In the genomic region with DNA sequence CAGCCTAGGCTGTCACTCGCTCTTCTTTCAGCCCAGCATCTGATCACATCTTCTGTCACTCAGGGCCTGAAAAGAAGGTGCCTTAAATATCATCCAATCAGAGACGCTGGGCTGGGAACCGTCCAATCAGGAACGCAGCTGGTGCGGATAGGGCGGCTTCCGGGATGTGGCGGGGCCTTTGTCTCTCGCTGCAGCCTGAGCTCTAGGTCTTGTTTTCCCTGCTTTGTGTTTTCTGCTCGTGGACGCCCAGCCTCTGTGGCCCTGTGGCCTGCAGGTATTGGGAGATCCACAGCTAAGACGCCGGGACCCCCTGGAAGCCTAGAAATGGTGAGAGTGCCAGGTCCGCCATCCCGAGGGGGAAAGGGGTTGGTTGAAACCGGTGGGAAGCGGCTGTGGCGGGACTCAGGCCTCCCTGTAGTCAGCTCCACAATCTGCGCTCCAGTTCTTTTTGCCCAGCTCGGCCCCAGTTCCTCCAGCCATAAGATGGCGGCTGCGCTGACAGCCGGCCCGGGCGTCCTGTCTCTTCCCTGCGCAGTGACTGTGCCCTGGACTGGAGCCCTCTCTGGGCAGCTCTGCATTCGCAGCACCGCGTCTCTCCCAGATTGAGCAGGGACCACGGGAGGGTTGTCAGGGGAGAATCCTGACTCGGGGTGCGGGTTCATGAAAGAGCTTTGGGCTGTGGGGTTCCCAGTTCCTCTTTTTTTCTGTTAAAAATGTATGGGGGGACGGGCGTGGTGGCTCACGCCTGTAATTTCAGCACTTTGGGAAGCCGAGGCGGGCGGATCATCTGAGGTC, we compare ENCODE assay signal across 8 cellular contexts. TPM values are rescaled to one million over a fixed set of nuclear protein-coding genes. Genes with fewer than 3 reads are reported as not detected.
DNase-seq lines count a peak whose midpoint lies in the region; ATAC-seq, FAIRE-seq and TF ChIP-seq lines count a peak whose summit lies in the region.

Gene ZNF85, plus strand, starts transcription at position 175 of the 795 bp plus-strand sequence. Its CDS starts 150 bp downstream, at position 325.

- no peak for TF ChIP-seq CTCF in D721Med (IDR thresholded peaks at IDR 0.05; ENCODE audit: insufficient read depth, missing control alignments)
- no peak for TF ChIP-seq CTCF in IMR-90 (conservative IDR thresholded peaks at IDR 0.05; ENCODE audit: low read depth, low read length)

- peak within 1 kb of the TSS; percentile 75 for H3K9ac ChIP-seq in IMR-90 (ENCODE audit: low read depth, low read length)

- H2AK5ac ChIP-seq in IMR-90 (ENCODE audit: low read depth, low read length) = no peak within 1 kb of the TSS

- POLR2A ChIA-PET in IMR-90 (lab: Charles Lee; ENCODE audit: unreplicated experiment) = no interaction called here

- no peak within 1 kb of the TSS for H3K23ac ChIP-seq in IMR-90 (ENCODE audit: low read depth, low read length)

- H3K9me3 ChIP-seq in IMR-90 (ENCODE audit: control insufficient read depth, insufficient read depth, low read length) (no peaks in the 10 kb centered on the region), neuron (ENCODE audit: low read length) (peaks cover 17% of the 10 kb centered on the region)

- H3K56ac ChIP-seq in IMR-90 (ENCODE audit: extremely low read depth, insufficient read depth, low read length) = no peak within 1 kb of the TSS; the same call in 1 of the 2 replicates

- CTCF ChIA-PET in IMR-90 (lab: Yijun Ruan, JAX) = interaction anchor here (1.1 kb wide), 1 partner anchor 9 kb away, joined by 3 read pairs; no protein-coding TSS in a partner anchor

- H3K4ac ChIP-seq in IMR-90 (ENCODE audit: low read depth, low read length) = peak within 1 kb of the TSS; percentile 61; the same call in 1 of the 2 replicates

- H2AK9ac ChIP-seq in IMR-90 (replicated peaks; ENCODE audit: low read depth, low read length, poor library complexity) = peak within 1 kb of the TSS; percentile 73

- H2BK20ac ChIP-seq in IMR-90 (ENCODE audit: low read depth, low read length) = no peak within 1 kb of the TSS

- H3K4me2 ChIP-seq in IMR-90 (ENCODE audit: low read depth, low read length) = peak within 1 kb of the TSS; percentile 78

- no peak; the same call in 1 of the 2 replicates for TF ChIP-seq RAD21 in IMR-90 (IDR thresholded peaks at IDR 0.05; ENCODE audit: low read length)

- TF ChIP-seq POLR2A in IMR-90 (IDR thresholded peaks at IDR 0.05; ENCODE audit: low read depth, low read length) = peak; percentile 66; the same call in 1 of the 2 replicates

- H4K8ac ChIP-seq in IMR-90 (ENCODE audit: low read depth in 2 of 2, low read length in 2 of 2) = peak within 1 kb of the TSS; percentile 14 to 75; a peak in 3 of 4 replicates

- no peak within 1 kb of the TSS for H2BK120ac ChIP-seq in IMR-90 (ENCODE audit: low read depth, low read length)

- H3K14ac ChIP-seq in IMR-90 (replicated peaks; ENCODE audit: low read depth, low read length) = peak within 1 kb of the TSS; percentile 38; the same call in 1 of the 2 replicates

- DNase-seq in D721Med (ENCODE audit: insufficient read length, low spot score) = peak; percentile 41
- peak; percentile 88 for DNase-seq in IMR-90
- DNase-seq in SHP77 treated with DMSO at 0.1 percent for 48 hours (lab: John Stamatoyannopoulos, UW) = peak; percentile 87
- peak; percentile 53 to 79 (median 66) for DNase-seq in activated naive CD4-positive, alpha-beta T cell (lab: John Stamatoyannopoulos, UW)
- peak; percentile 88 for DNase-seq in foreskin melanocyte
- peak; percentile 86 for DNase-seq in stromal cell of bone marrow (ENCODE audit: low read depth)

- no peak within 1 kb of the TSS for H4K5ac ChIP-seq in IMR-90 (ENCODE audit: low read depth, low read length)

- H3K36me3 ChIP-seq in IMR-90 (ENCODE audit: control insufficient read depth, insufficient read depth, low read length) (no peaks in the 10 kb centered on the region), neuron (ENCODE audit: insufficient read depth, low read length) (peaks cover 18% of the 10 kb centered on the region)

- 0% methylated on average over 5 of the region's 38 CpGs; no CpG with 5 or more reads in 1 of the 2 experiments for WGBS in IMR-90 (ENCODE audit: extremely low coverage in 2 of 2, insufficient read length in 1 of 2), 2 experiments

- H4K20me1 ChIP-seq in IMR-90 (ENCODE audit: insufficient read depth, low read length) = no peaks in the 10 kb centered on the region; the same call in 1 of the 2 replicates

- H3K27me3 ChIP-seq in IMR-90 (ENCODE audit: control insufficient read depth, insufficient read depth, low read length) (no peaks in the 10 kb centered on the region), neuron (ENCODE audit: insufficient read depth, low read length) (no peaks in the 10 kb centered on the region)

- in situ Hi-C loops in IMR-90 (cut with MboI; ENCODE audit: low sequenced_read_pairs) = no loop called here

- H4K91ac ChIP-seq in IMR-90 (ENCODE audit: insufficient read depth, low read depth, low read length) = no peak within 1 kb of the TSS; the same call in 1 of the 2 replicates

- no peaks in the 10 kb centered on the region for H3K9me1 ChIP-seq in IMR-90 (ENCODE audit: insufficient read depth, low read length)

- peak within 1 kb of the TSS; percentile 72 for H3K27ac ChIP-seq in IMR-90 (ENCODE audit: insufficient read depth, low read length)

- H2AFZ ChIP-seq in IMR-90 (replicated peaks; ENCODE audit: low read length, poor library complexity) (peak within 1 kb of the TSS; percentile 97), neuron (ENCODE audit: low read depth, low read length) (peak within 1 kb of the TSS; percentile 6)

- peak; percentile 90 for FAIRE-seq in D721Med (lab: Jason Lieb, UNC)

- intact Hi-C loops in IMR-90 (cut with micrococcal nuclease) = loop anchor here (5.0 kb wide), 1 partner anchor 99 kb away; the partner anchor contains the start of gene ZNF430

- H3K4me3 ChIP-seq in IMR-90 (ENCODE audit: insufficient read depth, low read depth, low read length) (peak within 1 kb of the TSS; percentile 90), neuron (ENCODE audit: low read length) (peak within 1 kb of the TSS; percentile 86)

- ATAC-seq in GM21515 (IDR thresholded peaks at IDR 0.05; ENCODE audit: unreplicated experiment) (peak; percentile 90), IMR-90 (ENCODE audit: low read depth) (peak; percentile 97)

- peak within 1 kb of the TSS; percentile 48 for H2BK5ac ChIP-seq in IMR-90 (ENCODE audit: low read depth, low read length, poor library complexity, severe bottlenecking)

- peaks cover 6 to 7% of the 10 kb centered on the region in 2 experiments; a peak in 3 of 4 replicates for H3K79me1 ChIP-seq in IMR-90 (ENCODE audit: low read depth in 1 of 2, low read length in 2 of 2)

- BruUV-seq in IMR-90 (replicated peaks; lab: Mats Ljungman, UMichigan) = no TSS peak

- H2BK15ac ChIP-seq in IMR-90 (ENCODE audit: low read depth, low read length) = no peak within 1 kb of the TSS

- H3K4me1 ChIP-seq in IMR-90 (ENCODE audit: control insufficient read depth, insufficient read depth, low read length) (no peaks in the 10 kb centered on the region), neuron (ENCODE audit: insufficient read depth, low read length) (peaks cover 2% of the 10 kb centered on the region)

- H3K18ac ChIP-seq in IMR-90 (ENCODE audit: low read depth, low read length) = no peak within 1 kb of the TSS

- dilution Hi-C loops in IMR-90 (cut with HindIII; ENCODE audit: low sequenced_read_pairs, unreplicated experiment) = no loop called here

TF ChIP-seq in IMR-90, 13 proteins besides CTCF, POLR2A, EP300 and RAD21:
- TF ChIP-seq MXI1 (IDR thresholded peaks at IDR 0.05; ENCODE audit: borderline replicate concordance, low read depth, low read length) (peak; percentile 83), RCOR1 (IDR thresholded peaks at IDR 0.05; ENCODE audit: insufficient replicate concordance, low read length) (no peak), FOS (IDR thresholded peaks at IDR 0.05; ENCODE audit: low read depth, low read length) (peak; percentile 24; the same call in 1 of the 2 replicates)
- TF ChIP-seq, protein P1, sequence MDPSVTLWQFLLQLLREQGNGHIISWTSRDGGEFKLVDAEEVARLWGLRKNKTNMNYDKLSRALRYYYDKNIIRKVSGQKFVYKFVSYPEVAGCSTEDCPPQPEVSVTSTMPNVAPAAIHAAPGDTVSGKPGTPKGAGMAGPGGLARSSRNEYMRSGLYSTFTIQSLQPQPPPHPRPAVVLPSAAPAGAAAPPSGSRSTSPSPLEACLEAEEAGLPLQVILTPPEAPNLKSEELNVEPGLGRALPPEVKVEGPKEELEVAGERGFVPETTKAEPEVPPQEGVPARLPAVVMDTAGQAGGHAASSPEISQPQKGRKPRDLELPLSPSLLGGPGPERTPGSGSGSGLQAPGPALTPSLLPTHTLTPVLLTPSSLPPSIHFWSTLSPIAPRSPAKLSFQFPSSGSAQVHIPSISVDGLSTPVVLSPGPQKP (IDR thresholded peaks at IDR 0.05; ENCODE audit: borderline replicate concordance, low read depth, low read length) = no peak

RNA-seq across cellular contexts. Expression of gene ZNF85, which starts in this region (rescaled TPM):
- 5.9 and 11.4 TPM in 2 replicates for total RNA-seq in IMR-90 (2012; rRNA removed)
- polyA plus RNA-seq in IMR-90 (2012; rRNA removed) = 2.2 and 3.1 TPM in 2 replicates
- 0.43 and 1.2 TPM in 2 replicates for polyA plus RNA-seq in IMR-90 (2012; cell fraction: cytosol; rRNA removed)
- polyA plus RNA-seq in IMR-90 (2012; cell fraction: nucleus; rRNA removed; ENCODE audit: low replicate concordance) = 0.67 and 4.3 TPM in 2 replicates

Comparison
In these comparisons a context has a peak if more than half of its experiments do, and no peak if none do; other contexts are left out.
1. Peak in every context shown above with its lines: DNase-seq, ATAC-seq, H3K4me3 ChIP-seq and H3K27ac ChIP-seq.